ENCODE assay signal across 10 cellular contexts in the genomic region with DNA sequence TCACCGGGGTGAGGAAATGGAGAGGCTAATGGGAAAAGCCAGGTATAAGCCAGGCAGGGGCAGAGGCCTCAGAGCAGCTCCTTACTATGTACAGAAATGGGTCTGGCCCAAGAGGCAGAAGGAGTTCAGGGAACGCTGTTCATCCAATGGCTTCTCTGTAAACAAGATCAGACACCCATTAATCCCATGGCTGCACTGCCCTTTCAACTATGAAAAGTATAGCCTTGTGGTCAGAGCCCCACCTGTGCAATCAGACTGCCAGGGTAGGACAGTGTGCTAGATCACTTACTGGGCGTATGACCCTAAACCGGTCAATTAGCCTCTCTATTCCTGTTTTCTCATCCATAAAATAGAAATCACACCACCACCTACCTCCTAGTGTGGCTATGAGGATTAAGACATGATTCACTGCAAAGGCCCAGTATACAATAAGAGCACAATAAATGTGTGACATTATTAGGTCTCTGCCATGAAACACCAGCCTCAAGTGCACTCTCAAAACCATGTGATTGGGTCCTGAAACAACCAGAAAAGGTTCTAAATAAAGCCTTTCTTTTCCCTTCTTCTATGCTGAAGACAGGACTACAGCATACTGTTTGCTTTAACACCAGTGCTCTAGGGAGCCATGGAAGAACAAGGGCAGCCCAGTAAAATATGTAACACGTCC. TPM values are rescaled to one million over a fixed set of nuclear protein-coding genes. Genes with fewer than 3 reads are reported as not detected.
A peak's percentile ranks its signal among the peaks of the same experiment; 100 is the strongest.
DNase-seq lines count a peak whose midpoint lies in the region; ATAC-seq and TF ChIP-seq lines count a peak whose summit lies in the region.
"Had no signal": no experiment of that assay in that cellular context is flagged by ENCODE, and none has a peak within 500 bp of the region (broad histone marks: within the 10 kb centered on the region; RNA-seq: fewer than 3 reads in every experiment).

No MANE protein-coding gene starts in this region.

- 75% methylated on average over 5 of the region's 5 CpGs for WGBS in suprapubic skin
- 70% methylated on average over 5 of the region's 5 CpGs for WGBS in prostate gland

- H3K4me3 ChIP-seq in suprapubic skin: no peak overlapping the region
- H3K4me3 ChIP-seq in prostate gland: no peak overlapping the region
- H3K4me3 ChIP-seq: uterus had no signal

- peak overlapping the region; percentile 96 for H3K4me3 Mint-ChIP-seq in activated T-cell treated with anti-CD3 and anti-CD28 coated beads, Interleukin-2, amount 50 U/mL, for 24 hours
- H3K4me3 Mint-ChIP-seq in immature natural killer cell: peak overlapping the region; percentile 68 to 97 (median 93)

- H3K27ac ChIP-seq in suprapubic skin: peak overlapping the region; percentile 59
- H3K27ac ChIP-seq in prostate gland: no peak overlapping the region
- H3K27ac ChIP-seq: uterus had no signal

- peak overlapping the region; percentile 97 for H3K27ac Mint-ChIP-seq in activated T-cell treated with anti-CD3 and anti-CD28 coated beads, Interleukin-2, amount 50 U/mL, for 24 hours
- H3K27ac Mint-ChIP-seq in immature natural killer cell: peak overlapping the region; percentile 87 to 98 (median 98)

- no peaks in the 10 kb centered on the region for H3K9me3 Mint-ChIP-seq in activated T-cell treated with anti-CD3 and anti-CD28 coated beads, Interleukin-2, amount 50 U/mL, for 24 hours
- no peaks in the 10 kb centered on the region for H3K9me3 Mint-ChIP-seq in immature natural killer cell

- intact Hi-C loops in prostate gland (cut with DNase I): loop anchor here (5.0 kb wide), 1 partner anchor 49 kb away; no protein-coding TSS in a partner anchor

- H3K36me3 ChIP-seq in suprapubic skin: no peaks in the 10 kb centered on the region
- H3K36me3 ChIP-seq in prostate gland: no peaks in the 10 kb centered on the region
- H3K36me3 ChIP-seq: uterus had no signal

- H3K27me3 Mint-ChIP-seq in activated T-cell treated with anti-CD3 and anti-CD28 coated beads, Interleukin-2, amount 50 U/mL, for 24 hours: no peaks in the 10 kb centered on the region
- H3K27me3 Mint-ChIP-seq in immature natural killer cell (ENCODE audit: low read depth in 3 of 3): peaks cover 5 to 18% (median 15%) of the 10 kb centered on the region in 3 donors

- H3K9me3 ChIP-seq in suprapubic skin (no peaks in the 10 kb centered on the region), prostate gland (no peaks in the 10 kb centered on the region)
- H3K9me3 ChIP-seq: uterus had no signal

- no peak for TF ChIP-seq EP300 in suprapubic skin (IDR thresholded peaks at IDR 0.05)

- peaks cover 63% of the 10 kb centered on the region for H3K36me3 Mint-ChIP-seq in activated T-cell treated with anti-CD3 and anti-CD28 coated beads, Interleukin-2, amount 50 U/mL, for 24 hours (ENCODE audit: low read depth)
- H3K36me3 Mint-ChIP-seq in immature natural killer cell: peaks cover 6 to 12% (median 10%) of the 10 kb centered on the region in 3 donors

- H3K4me1 ChIP-seq in suprapubic skin (peaks cover 36% of the 10 kb centered on the region), prostate gland (replicated peaks) (no peaks in the 10 kb centered on the region)

- H3K4me1 Mint-ChIP-seq in activated T-cell treated with anti-CD3 and anti-CD28 coated beads, Interleukin-2, amount 50 U/mL, for 24 hours (ENCODE audit: low read depth): peaks cover 79% of the 10 kb centered on the region
- H3K4me1 Mint-ChIP-seq in immature natural killer cell: peaks cover 82 to 86% of the 10 kb centered on the region in 2 donors

- DNase-seq in activated T-cell treated with anti-CD3 and anti-CD28 coated beads, Interleukin-2, amount 50 U/mL, for 24 hours: no peak
- DNase-seq in activated T-cell treated with anti-CD3 and anti-CD28 coated beads for 4 hours: no peak
- peak; percentile 76 for DNase-seq in SK-MEL-5 (ENCODE audit: low read depth, low spot score)
- no peak for DNase-seq in immature natural killer cell
- no peak for DNase-seq in suprapubic skin (ENCODE audit: low spot score in 2 of 2)
- no peak for DNase-seq in prostate gland (ENCODE audit: low spot score)
- no peak for DNase-seq in effector CD8-positive, alpha-beta T cell (lab: John Stamatoyannopoulos, UW)
- DNase-seq: GOT3, uterus had no signal

- TF ChIP-seq POLR2A in suprapubic skin (IDR thresholded peaks at IDR 0.05): no peak
- no peak for TF ChIP-seq POLR2A in prostate gland (IDR thresholded peaks at IDR 0.05)

- no peak for ATAC-seq in HG02763 (IDR thresholded peaks at IDR 0.05; ENCODE audit: unreplicated experiment)

- H3K27me3 ChIP-seq in suprapubic skin (no peaks in the 10 kb centered on the region), prostate gland (replicated peaks; ENCODE audit: insufficient read depth) (no peaks in the 10 kb centered on the region)
- H3K27me3 ChIP-seq: uterus had no signal

- TF ChIP-seq CTCF in suprapubic skin (IDR thresholded peaks at IDR 0.05): no peak
- TF ChIP-seq CTCF in prostate gland (IDR thresholded peaks at IDR 0.05): no peak

- in situ Hi-C loops in SK-MEL-5 (cut with HindIII; ENCODE audit: low pct_unique_long_range_greater_than_20kb, low sequenced_read_pairs): no loop called here

RNA-seq across cellular contexts. Expression of a gene that starts 4.4 kb away (rescaled TPM):
- total RNA-seq in SK-MEL-5 (2014; rRNA removed; shearing (Covaris generic)): 34.6 and 42.2 TPM in 2 replicates
- 55.1 and 66.0 TPM in 2 replicates for polyA plus RNA-seq in SK-MEL-5 (2015; cell fraction: cytosol; rRNA removed)
- polyA plus RNA-seq in SK-MEL-5 (2015; cell fraction: nucleus; rRNA removed): 35.8 and 44.4 TPM in 2 replicates
- polyA plus RNA-seq in immature natural killer cell: 100 to 1,000 TPM in 1 of 3 donors, 10 to 100 TPM in 2; 58.0 to 125 (median 65.6) TPM
- total RNA-seq in suprapubic skin (10 to 100 TPM in 3 of 4 donors, 1 to 10 TPM in 1; 6.3 to 34.4 (median 17.8) TPM), prostate gland (10 to 100 TPM in 1 of 2 donors, 1 to 10 TPM in 1; 6.0 to 11.2 TPM)
